ENCODE assay signal across 19 cellular contexts in the genomic region with DNA sequence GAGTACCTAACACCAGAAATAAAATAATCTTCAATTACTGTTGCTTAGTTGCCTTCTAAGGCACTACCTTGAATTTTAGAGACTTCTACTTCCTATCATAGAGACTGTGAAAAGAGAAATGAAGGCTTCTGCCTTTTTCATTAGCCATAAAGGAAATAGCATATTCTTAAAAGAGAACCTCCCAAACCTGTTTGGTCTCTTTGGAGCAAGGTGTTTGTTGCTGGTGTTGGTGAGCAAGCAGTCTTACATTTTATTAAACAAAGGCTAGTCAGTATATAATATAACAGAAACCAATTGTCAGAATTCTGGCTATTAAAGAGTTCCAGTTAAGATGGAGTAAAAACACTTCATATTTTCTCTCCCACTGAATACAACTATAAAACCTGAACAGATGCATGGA.
DNase-seq lines count a peak whose midpoint lies in the region; ATAC-seq lines count a peak whose summit lies in the region.
"Had no signal": no experiment of that assay in that cellular context is flagged by ENCODE, and none has a peak within 500 bp of the region (broad histone marks: within the 10 kb centered on the region; RNA-seq: fewer than 3 reads in every experiment).

No MANE protein-coding gene starts in this region.

- DNase-seq in NCI-H2196 (lab: John Stamatoyannopoulos, UW; ENCODE audit: unreplicated experiment): peak; percentile 28
- no peak for DNase-seq in NCI-H2196 treated with DMSO at 0.1 percent for 48 hours (lab: John Stamatoyannopoulos, UW; ENCODE audit: unreplicated experiment)
- peak; percentile 30 for DNase-seq in NCI-H510A treated with DMSO at 0.1 percent for 48 hours (lab: John Stamatoyannopoulos, UW)
- DNase-seq in renal cortical epithelial cell (ENCODE audit: low read depth): peak; percentile 28
- no peak for DNase-seq in activated naive CD4-positive, alpha-beta T cell treated with Interleukin-2 at 50 U/mL for 16 hours
- DNase-seq in stimulated activated CD4-positive, alpha-beta T cell treated with anti-CD3 and anti-CD28 coated beads, Interleukin-12 subunit alpha, Interleukin-12 subunit beta, amount 100 ng/mL, for 4 hours: no peak
- DNase-seq: 8988T; BE2C; CD4-positive, alpha-beta T cell; DND-41; MG63; NCI-H1092; NCI-H1694; NCI-H2107; NCI-H446 treated with DMSO at 0.1 percent for 48 hours had no signal

- peak; percentile 86 for ATAC-seq in esophagus mucosa
- ATAC-seq in HG03342 (IDR thresholded peaks at IDR 0.05; ENCODE audit: unreplicated experiment): no peak
- ATAC-seq: HepG2, Panc1 had no signal

Comparison
In these comparisons a context has a peak if more than half of its experiments do, and no peak if none do; other contexts are left out.
1. DNase-seq: peak in NCI-H2196 (single experiment), NCI-H510A treated with DMSO at 0.1 percent for 48 hours (single experiment) and renal cortical epithelial cell (single experiment); none in NCI-H2196 treated with DMSO at 0.1 percent for 48 hours (single experiment), activated naive CD4-positive, alpha-beta T cell treated with Interleukin-2 at 50 U/mL for 16 hours (single experiment) and stimulated activated CD4-positive, alpha-beta T cell treated with anti-CD3 and anti-CD28 coated beads, Interleukin-12 subunit alpha, Interleukin-12 subunit beta, amount 100 ng/mL, for 4 hours (single experiment).